In the genomic region with DNA sequence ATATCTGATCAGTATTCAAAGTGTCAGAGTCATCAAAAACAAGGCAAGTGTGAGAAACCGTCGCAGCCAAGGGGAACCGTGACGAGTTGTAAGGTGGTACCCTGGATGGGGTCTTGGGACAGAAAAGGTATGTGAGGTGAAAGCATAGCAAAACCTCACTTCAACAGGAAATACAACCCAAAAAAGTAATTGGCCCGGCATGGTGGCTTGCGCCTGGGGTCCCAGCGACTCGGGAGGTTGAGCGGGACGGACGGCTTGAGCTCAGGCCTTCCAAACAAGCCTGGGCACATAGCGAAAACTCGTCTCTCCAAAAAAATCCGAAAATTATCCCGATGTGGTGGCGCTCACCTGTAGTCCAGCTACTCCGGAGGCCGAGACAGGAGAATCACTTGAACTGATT, we compare ENCODE assay signal across 4 cellular contexts. TPM values are rescaled to one million over a fixed set of nuclear protein-coding genes. Genes with fewer than 3 reads are reported as not detected.
"Had no signal": no experiment of that assay in that cellular context is flagged by ENCODE, and none has a peak within 500 bp of the region (broad histone marks: within the 10 kb centered on the region; RNA-seq: fewer than 3 reads in every experiment).

No MANE protein-coding gene starts in this region.

RNA-seq across cellular contexts. Expression of gene PRR20A, which starts 0.9 kb away (rescaled TPM):
- total RNA-seq: LHCN-M2, M059J, MCF 10A, NCI-H460 had no signal

RNA-seq across cellular contexts. Expression of gene PRR20B, which starts 7.5 kb away (rescaled TPM):
- total RNA-seq: LHCN-M2, M059J, MCF 10A, NCI-H460 had no signal

RNA-seq across cellular contexts. Expression of gene PRR20C, which starts 14.1 kb away (rescaled TPM):
- total RNA-seq: LHCN-M2, M059J, MCF 10A, NCI-H460 had no signal

RNA-seq across cellular contexts. Expression of gene PRR20D, which starts 20.7 kb away (rescaled TPM):
- total RNA-seq: LHCN-M2, M059J, MCF 10A, NCI-H460 had no signal

RNA-seq across cellular contexts. Expression of gene PRR20E, which starts 27.2 kb away (rescaled TPM):
- total RNA-seq: LHCN-M2, M059J, MCF 10A, NCI-H460 had no signal
